8 cellular contexts compared by ENCODE assay signal in genomic region chr14:91509083-91509877, GRCh38. TPM values are rescaled to one million over a fixed set of nuclear protein-coding genes. Genes with fewer than 3 reads are reported as not detected.
DNase-seq lines count a peak whose midpoint lies in the region; ATAC-seq and TF ChIP-seq lines count a peak whose summit lies in the region.

No MANE protein-coding gene starts in this region.

- H3K27ac ChIP-seq in neural progenitor cell = peak overlapping the region; percentile 98
- peak overlapping the region; percentile 98 to 100 (median 99) for H3K27ac ChIP-seq in thyroid gland

- no peaks in the 10 kb centered on the region for H3K27me3 Mint-ChIP-seq in activated T-helper 17 cell treated with anti-CD3 and anti-CD28 coated beads, Interleukin-2, amount 50 U/mL, for 72 hours
- peaks cover 7% of the 10 kb centered on the region for H3K27me3 Mint-ChIP-seq in neural progenitor cell (ENCODE audit: insufficient read depth, low read depth)

- no peak for TF ChIP-seq CTCF in fibroblast of villous mesenchyme (IDR thresholded peaks at IDR 0.05; ENCODE audit: insufficient read depth, low read depth, low read length)
- TF ChIP-seq CTCF in neural progenitor cell (IDR thresholded peaks at IDR 0.05) = no peak
- no peak for TF ChIP-seq CTCF in thyroid gland (IDR thresholded peaks at IDR 0.05)

- H4K20me1 ChIP-seq in neural progenitor cell (ENCODE audit: low read depth) = peaks cover 49% of the 10 kb centered on the region

- H3K4me1 ChIP-seq in neural progenitor cell (peaks cover 17% of the 10 kb centered on the region), thyroid gland (peaks cover 18 to 30% of the 10 kb centered on the region in 2 donors)

- TF ChIP-seq POLR2A in thyroid gland (IDR thresholded peaks at IDR 0.05) = no peak

- H3K9me3 Mint-ChIP-seq in activated T-helper 17 cell treated with anti-CD3 and anti-CD28 coated beads, Interleukin-2, amount 50 U/mL, for 72 hours = no peaks in the 10 kb centered on the region
- H3K9me3 Mint-ChIP-seq in neural progenitor cell = no peaks in the 10 kb centered on the region

- H3K27ac Mint-ChIP-seq in activated T-helper 17 cell treated with anti-CD3 and anti-CD28 coated beads, Interleukin-2, amount 50 U/mL, for 72 hours = peak overlapping the region; percentile 99
- H3K27ac Mint-ChIP-seq in neural progenitor cell = peak overlapping the region; percentile 98

- peak; percentile 14 for ATAC-seq in HG02973 (IDR thresholded peaks at IDR 0.05; ENCODE audit: unreplicated experiment)
- peak; percentile 4 for ATAC-seq in activated T-helper 17 cell treated with anti-CD3 and anti-CD28 coated beads, Interleukin-2, amount 50 U/mL, for 72 hours (replicated peaks)

- peak overlapping the region; percentile 93 for H3K4me3 Mint-ChIP-seq in activated T-helper 17 cell treated with anti-CD3 and anti-CD28 coated beads, Interleukin-2, amount 50 U/mL, for 72 hours
- H3K4me3 Mint-ChIP-seq in neural progenitor cell = peak overlapping the region; percentile 99

- DNase-seq in DMS53 (lab: John Stamatoyannopoulos, UW) = peak; percentile 60
- no peak for DNase-seq in DMS53 treated with DMSO at 0.1 percent for 48 hours (lab: John Stamatoyannopoulos, UW; ENCODE audit: unreplicated experiment)
- peak; percentile 50 for DNase-seq in NCI-H82 (lab: John Stamatoyannopoulos, UW)
- DNase-seq in fibroblast of villous mesenchyme (ENCODE audit: low read depth) = no peak
- peak; percentile 46 for DNase-seq in neural progenitor cell (ENCODE audit: low spot score)
- DNase-seq in thyroid gland = peak; percentile 40 to 48

- H3K79me2 ChIP-seq in neural progenitor cell (ENCODE audit: low read depth) = peaks cover 67% of the 10 kb centered on the region

- H3K4me3 ChIP-seq in fibroblast of villous mesenchyme (ENCODE audit: low read depth, low read length) (peak overlapping the region; percentile 95), neural progenitor cell (peak overlapping the region; percentile 86), thyroid gland (replicated peaks in 1 of 3) (peak overlapping the region; percentile 79 to 97 (median 79))

- peak overlapping the region; percentile 90 for H3K4me2 ChIP-seq in neural progenitor cell

- peaks cover 54% of the 10 kb centered on the region for H3K36me3 Mint-ChIP-seq in activated T-helper 17 cell treated with anti-CD3 and anti-CD28 coated beads, Interleukin-2, amount 50 U/mL, for 72 hours (ENCODE audit: low read depth)
- H3K36me3 Mint-ChIP-seq in neural progenitor cell = peaks cover 16% of the 10 kb centered on the region

- intact Hi-C loops in thyroid gland (cut with DNase I) = no loop called here

- no peaks in the 10 kb centered on the region for H3K9me3 ChIP-seq in neural progenitor cell (ENCODE audit: low read depth)
- H3K9me3 ChIP-seq in thyroid gland = no peaks in the 10 kb centered on the region

- peaks cover 18% of the 10 kb centered on the region for H3F3A ChIP-seq in neural progenitor cell (ENCODE audit: low read depth)

- H3K4me1 Mint-ChIP-seq in activated T-helper 17 cell treated with anti-CD3 and anti-CD28 coated beads, Interleukin-2, amount 50 U/mL, for 72 hours = peaks cover 4% of the 10 kb centered on the region
- H3K4me1 Mint-ChIP-seq in neural progenitor cell = peaks cover 19% of the 10 kb centered on the region

- no peaks in the 10 kb centered on the region for H3K27me3 ChIP-seq in neural progenitor cell
- H3K27me3 ChIP-seq in thyroid gland = no peaks in the 10 kb centered on the region

- WGBS in thyroid gland, 2 donors = 0 to 2% methylated on average over 4 to 20 of the region's 71 CpGs

- H3K36me3 ChIP-seq in neural progenitor cell (peaks cover 9% of the 10 kb centered on the region), thyroid gland (no peaks in the 10 kb centered on the region)

- H2AFZ ChIP-seq in neural progenitor cell (replicated peaks) = no peak overlapping the region

- H3K9ac ChIP-seq in neural progenitor cell = peak overlapping the region; percentile 96

RNA-seq across cellular contexts. Expression of gene PPP4R3A, which starts 0.8 kb away (rescaled TPM):
- 100 to 1,000 TPM; 118 to 143 TPM for total RNA-seq in activated T-helper 17 cell treated with anti-CD3 and anti-CD28 coated beads, Interleukin-2, amount 50 U/mL, for 72 hours
- total RNA-seq in fibroblast of villous mesenchyme (43.5 and 65.2 TPM in 2 replicates), neural progenitor cell (ENCODE audit: low replicate concordance) (81.5 and 98.9 TPM in 2 replicates), thyroid gland (100 to 1,000 TPM in 1 of 4 donors, 10 to 100 TPM in 3; 89.7 to 108 (median 95.7) TPM)

Comparison
In these comparisons a context has a peak if more than half of its experiments do, and no peak if none do; other contexts are left out.
1. DNase-seq: peak in DMS53 (single experiment), NCI-H82 (single experiment), neural progenitor cell (single experiment) and thyroid gland (2 of 2); none in DMS53 treated with DMSO at 0.1 percent for 48 hours (single experiment) and fibroblast of villous mesenchyme (single experiment).
2. Peak in every context shown above with its lines, with median percentiles within 50 percentile points of each other: H3K4me3 ChIP-seq.